ENCODE assay signal across 1 cellular context in the genomic region with DNA sequence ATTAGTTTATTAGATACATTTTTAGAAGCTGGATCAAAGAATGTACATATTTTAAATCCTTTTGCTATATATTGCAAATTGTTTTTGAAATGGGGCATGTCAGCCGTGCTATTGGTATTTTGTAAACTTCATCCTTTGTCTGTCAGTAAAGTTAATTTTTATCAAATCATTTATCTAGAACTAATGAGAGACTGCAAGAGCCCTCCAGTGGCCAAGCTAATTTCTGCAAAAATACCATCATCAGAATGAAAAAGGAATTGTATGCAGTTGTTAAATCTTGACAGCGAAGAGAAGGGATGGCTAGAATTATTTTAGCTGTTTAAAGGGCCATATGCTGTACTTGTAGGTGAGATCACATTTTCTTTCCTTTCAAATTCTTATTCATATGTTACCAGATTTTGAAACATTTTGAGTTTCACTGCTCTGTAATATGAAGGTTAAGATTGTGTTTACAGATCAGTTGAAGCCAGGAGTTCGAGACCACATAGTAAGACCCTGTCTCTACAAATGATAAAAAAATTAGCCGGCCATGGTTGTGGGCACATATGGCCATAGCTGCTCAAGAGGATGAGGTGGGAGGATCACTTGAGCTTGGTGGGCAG.
A peak's percentile ranks its signal among the peaks of the same experiment; 100 is the strongest.
TF ChIP-seq lines count a peak whose summit lies in the region.

No MANE protein-coding gene starts in this region.

TF ChIP-seq in IMR-90, 13 proteins besides CTCF, POLR2A, EP300 and RAD21:
- TF ChIP-seq, protein P1, sequence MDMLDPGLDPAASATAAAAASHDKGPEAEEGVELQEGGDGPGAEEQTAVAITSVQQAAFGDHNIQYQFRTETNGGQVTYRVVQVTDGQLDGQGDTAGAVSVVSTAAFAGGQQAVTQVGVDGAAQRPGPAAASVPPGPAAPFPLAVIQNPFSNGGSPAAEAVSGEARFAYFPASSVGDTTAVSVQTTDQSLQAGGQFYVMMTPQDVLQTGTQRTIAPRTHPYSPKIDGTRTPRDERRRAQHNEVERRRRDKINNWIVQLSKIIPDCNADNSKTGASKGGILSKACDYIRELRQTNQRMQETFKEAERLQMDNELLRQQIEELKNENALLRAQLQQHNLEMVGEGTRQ (IDR thresholded peaks at IDR 0.05; ENCODE audit: low read depth, low read length), result no peak
- TF ChIP-seq BHLHE40 (IDR thresholded peaks at IDR 0.05; ENCODE audit: low read depth, low read length) (no peak), FOS (IDR thresholded peaks at IDR 0.05; ENCODE audit: low read depth, low read length) (no peak), RFX5 (IDR thresholded peaks at IDR 0.05; ENCODE audit: low read depth, low read length) (no peak), SMC3 (IDR thresholded peaks at IDR 0.05; ENCODE audit: low read depth, low read length) (peak; percentile 58), CEBPB (IDR thresholded peaks at IDR 0.05; ENCODE audit: low read depth, low read length) (no peak)
- TF ChIP-seq, protein P2, sequence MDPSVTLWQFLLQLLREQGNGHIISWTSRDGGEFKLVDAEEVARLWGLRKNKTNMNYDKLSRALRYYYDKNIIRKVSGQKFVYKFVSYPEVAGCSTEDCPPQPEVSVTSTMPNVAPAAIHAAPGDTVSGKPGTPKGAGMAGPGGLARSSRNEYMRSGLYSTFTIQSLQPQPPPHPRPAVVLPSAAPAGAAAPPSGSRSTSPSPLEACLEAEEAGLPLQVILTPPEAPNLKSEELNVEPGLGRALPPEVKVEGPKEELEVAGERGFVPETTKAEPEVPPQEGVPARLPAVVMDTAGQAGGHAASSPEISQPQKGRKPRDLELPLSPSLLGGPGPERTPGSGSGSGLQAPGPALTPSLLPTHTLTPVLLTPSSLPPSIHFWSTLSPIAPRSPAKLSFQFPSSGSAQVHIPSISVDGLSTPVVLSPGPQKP (IDR thresholded peaks at IDR 0.05; ENCODE audit: borderline replicate concordance, low read depth, low read length), result no peak
